Comparison of ENCODE assay signal across 9 cellular contexts in genomic region chr12:38907171-38907923, GRCh38. TPM values are rescaled to one million over a fixed set of nuclear protein-coding genes. Genes with fewer than 3 reads are reported as not detected.
DNase-seq lines count a peak whose midpoint lies in the region; ATAC-seq and TF ChIP-seq lines count a peak whose summit lies in the region.
"Had no signal": no experiment of that assay in that cellular context is flagged by ENCODE, and none has a peak within 500 bp of the region (broad histone marks: within the 10 kb centered on the region; RNA-seq: fewer than 3 reads in every experiment).

No MANE protein-coding gene starts in this region.

- H3K9me3 Mint-ChIP-seq in brain: peaks cover 0 to 4% (median 0%) of the 10 kb centered on the region in 5 experiments

- H3K27ac ChIP-seq in heart right ventricle (peak overlapping the region in 8 of 10 donors; percentile 91 to 98 (median 96)), mesodermal cell (ENCODE audit: low read depth, low read length, severe bottlenecking) (no peak overlapping the region), uterus (peak overlapping the region; percentile 85 to 87)

- H3K9me3 ChIP-seq in heart right ventricle (no peaks in the 10 kb centered on the region), mesodermal cell (ENCODE audit: control insufficient read depth, low read length) (no peaks in the 10 kb centered on the region), uterus (no peaks in the 10 kb centered on the region), mucosa of descending colon (no peaks in the 10 kb centered on the region)

- H3K36me3 Mint-ChIP-seq in brain: no peaks in the 10 kb centered on the region

- peaks cover 0 to 3% (median 0%) of the 10 kb centered on the region in 7 donors for H3K27me3 ChIP-seq in heart right ventricle
- no peaks in the 10 kb centered on the region for H3K27me3 ChIP-seq in uterus

- peaks cover 0 to 35% (median 22%) of the 10 kb centered on the region in 9 donors for H3K4me1 ChIP-seq in heart right ventricle
- no peaks in the 10 kb centered on the region for H3K4me1 ChIP-seq in mesodermal cell (ENCODE audit: control insufficient read depth, insufficient read depth, low read length, poor library complexity, severe bottlenecking)
- H3K4me1 ChIP-seq in uterus: no peaks in the 10 kb centered on the region
- no peaks in the 10 kb centered on the region for H3K4me1 ChIP-seq in mucosa of descending colon (ENCODE audit: low read depth)

- H3K27me3 Mint-ChIP-seq in brain: peaks cover 24% of the 10 kb centered on the region

- TF ChIP-seq POLR2A in uterus (IDR thresholded peaks at IDR 0.05): no peak

- H3K36me3 ChIP-seq in heart right ventricle (no peaks in the 10 kb centered on the region), mesodermal cell (ENCODE audit: control insufficient read depth, insufficient read depth, low read length) (no peaks in the 10 kb centered on the region), uterus (no peaks in the 10 kb centered on the region), mucosa of descending colon (ENCODE audit: low read depth) (no peaks in the 10 kb centered on the region)

- WGBS in heart right ventricle, 2 donors: 77 to 81% methylated on average over 6 of the region's 6 CpGs
- WGBS in mesodermal cell (ENCODE audit: insufficient coverage in 2 of 2), 2 experiments: 100% methylated on average over 2 of the region's 6 CpGs; no CpG with 5 or more reads in 1 of the 2 experiments

- TF ChIP-seq CTCF in heart right ventricle (IDR thresholded peaks at IDR 0.05): no peak
- no peak for TF ChIP-seq CTCF in brain (conservative IDR thresholded peaks at IDR 0.05)
- TF ChIP-seq CTCF in uterus (IDR thresholded peaks at IDR 0.05): no peak
- no peak for TF ChIP-seq CTCF in mucosa of descending colon (IDR thresholded peaks at IDR 0.05)

- peak overlapping the region; percentile 87 to 92 (median 91) for H3K4me3 Mint-ChIP-seq in brain

- H3K4me1 Mint-ChIP-seq in brain: peaks cover 29% of the 10 kb centered on the region

- peak overlapping the region in 3 of 5 experiments; percentile 73 to 92 (median 89) for H3K27ac Mint-ChIP-seq in brain

- no peak for ATAC-seq in heart right ventricle
- ATAC-seq in Right ventricle myocardium inferior: no peak
- no peak for ATAC-seq in mucosa of descending colon
- ATAC-seq in HG03457 (IDR thresholded peaks at IDR 0.05; ENCODE audit: unreplicated experiment): no peak

- H3K4me3 ChIP-seq in heart right ventricle (peak overlapping the region; percentile 49 to 90 (median 72)), mesodermal cell (ENCODE audit: extremely low read depth, insufficient read depth, low read length, poor library complexity, severe bottlenecking) (peak overlapping the region; percentile 68), uterus (peak overlapping the region; percentile 49 to 56), mucosa of descending colon (no peak overlapping the region)

- no peak for DNase-seq in heart right ventricle
- no peak for DNase-seq in Right ventricle myocardium inferior (ENCODE audit: missing footprints)
- no peak for DNase-seq in uterus
- no peak for DNase-seq in mucosa of descending colon
- DNase-seq in foreskin melanocyte: no peak
- DNase-seq: DND-41 had no signal

- intact Hi-C loops in heart right ventricle (cut with DNase I): loop anchor here in 6 of 10 donors (5.0 to 10.0 kb wide), 6 partner anchors 195 to 590 kb away; partner anchors contain the start of gene ALG10B (in 1 of the 6)
- intact Hi-C loops in Right ventricle myocardium inferior (cut with DNase I): loop anchor here (2.0 to 10.0 kb wide), 5 partner anchors 75 to 591 kb away; partner anchors contain the start of gene ALG10B
- intact Hi-C loops in uterus (cut with DNase I; ENCODE audit: low total_unique reads): no loop called here
- intact Hi-C loops in mucosa of descending colon (cut with DNase I, micrococcal nuclease): loop anchor here in 1 of 2 donors (5.0 kb wide), 1 partner anchor 240 kb away; no protein-coding TSS in a partner anchor

RNA-seq across cellular contexts. Expression of gene CPNE8, which starts 2.0 kb away (rescaled TPM):
- total RNA-seq in heart right ventricle (10 to 100 TPM in 1 of 10 donors, 1 to 10 TPM in 9; 2.5 to 14.3 (median 4.5) TPM), Right ventricle myocardium inferior (8.3 TPM), uterus (10 to 100 TPM; 11.1 to 35.2 (median 16.7) TPM), mucosa of descending colon (10 to 100 TPM; 23.4 to 31.5 (median 24.7) TPM)
- polyA plus RNA-seq in heart right ventricle (10 to 100 TPM in 1 of 2 donors, 1 to 10 TPM in 1; 3.2 to 14.9 TPM), brain (ENCODE audit: insufficient read depth, low read depth, low replicate concordance) (0.63 TPM)
- 13.6 TPM for polyA plus RNA-seq in mesodermal cell (2013, experiment 1 of 2)
- 11.9 TPM for polyA plus RNA-seq in mesodermal cell (2013, experiment 2 of 2)
